Comparison of ENCODE assay signal across 15 cellular contexts in the genomic region with DNA sequence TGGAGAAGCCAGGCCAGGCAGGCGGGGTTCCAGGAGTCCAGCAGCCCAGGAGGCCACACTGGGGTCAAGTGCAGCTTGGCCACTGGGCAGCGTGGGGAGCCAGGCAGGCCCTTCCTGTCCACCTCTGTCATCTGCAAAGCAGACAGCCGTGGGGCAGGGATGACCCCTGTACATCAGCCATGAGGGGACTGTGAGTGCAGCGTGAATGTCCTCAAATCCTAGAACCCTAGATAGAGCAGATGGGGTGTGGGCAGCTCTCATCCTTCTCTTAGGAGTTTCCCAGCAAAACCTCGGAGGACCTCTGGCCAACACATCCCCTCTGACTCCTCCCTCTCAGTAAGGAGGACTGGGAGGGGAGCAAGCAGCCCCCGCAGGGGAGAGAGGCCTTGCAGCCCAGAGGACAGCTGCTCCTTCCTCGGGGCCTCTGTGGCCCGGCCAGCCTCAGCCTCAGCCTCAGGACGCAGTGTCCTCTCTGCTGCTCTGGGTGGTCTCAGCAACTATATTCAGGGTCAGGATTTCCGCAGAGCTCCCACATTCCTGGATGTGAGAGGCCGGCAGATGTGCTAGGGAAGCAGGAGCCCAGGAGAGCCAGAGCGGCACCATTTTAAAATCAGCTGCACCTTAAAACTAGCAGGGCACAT.
"Had no signal": no experiment of that assay in that cellular context is flagged by ENCODE, and none has a peak within 500 bp of the region (broad histone marks: within the 10 kb centered on the region; RNA-seq: fewer than 3 reads in every experiment).

No MANE protein-coding gene starts in this region.

- H3K9me3 Mint-ChIP-seq: activated naive CD4-positive, alpha-beta T cell treated with anti-CD3 and anti-CD28 coated beads, Interleukin-2, amount 50 U/mL, for 24 hours; natural killer cell treated with Interleukin-12 subunit alpha and Interleukin-12 subunit beta and Interleukin-15 and Interleukin-18, amount 100 ng/mL, for 72 hours; T-helper 1 cell treated with Interleukin-12 subunit alpha and Interleukin-12 subunit beta and Interleukin-4 antibody, amounts not matched to agents 30 μg/mL and 1 μg/mL, for 36 hours had no signal

- DNase-seq: activated CD4-positive, alpha-beta T cell treated with anti-CD3 and anti-CD28 coated beads for 4 hours; activated T-cell treated with anti-CD3 and anti-CD28 coated beads, Interleukin-2, amount 50 U/mL, for 1 hour; esophagus squamous epithelium; hypothalamus; mesendoderm; occipital lobe; sigmoid colon; stimulated activated naive CD8-positive, alpha-beta T cell treated with anti-CD3 and anti-CD28 coated beads, Interleukin-15, amount 100 ng/mL, for 72 hours had no signal

- H3K9me3 ChIP-seq: adrenal gland, esophagus squamous epithelium, sigmoid colon, thoracic aorta had no signal

- H3K27me3 ChIP-seq: cardiac muscle cell had no signal

- H3K27ac Mint-ChIP-seq: activated naive CD4-positive, alpha-beta T cell treated with anti-CD3 and anti-CD28 coated beads, Interleukin-2, amount 50 U/mL, for 24 hours; natural killer cell treated with Interleukin-12 subunit alpha and Interleukin-12 subunit beta and Interleukin-15 and Interleukin-18, amount 100 ng/mL, for 72 hours; T-helper 1 cell treated with Interleukin-12 subunit alpha and Interleukin-12 subunit beta and Interleukin-4 antibody, amounts not matched to agents 30 μg/mL and 1 μg/mL, for 36 hours had no signal

- H3K36me3 Mint-ChIP-seq: activated naive CD4-positive, alpha-beta T cell treated with anti-CD3 and anti-CD28 coated beads, Interleukin-2, amount 50 U/mL, for 24 hours; natural killer cell treated with Interleukin-12 subunit alpha and Interleukin-12 subunit beta and Interleukin-15 and Interleukin-18, amount 100 ng/mL, for 72 hours had no signal

- H3K4me3 ChIP-seq: adrenal gland, cardiac muscle cell, esophagus squamous epithelium, sigmoid colon, spleen, thoracic aorta had no signal

- H3K27me3 Mint-ChIP-seq: activated naive CD4-positive, alpha-beta T cell treated with anti-CD3 and anti-CD28 coated beads, Interleukin-2, amount 50 U/mL, for 24 hours had no signal

- H3K36me3 ChIP-seq: adrenal gland, cardiac muscle cell, esophagus squamous epithelium, sigmoid colon, spleen, thoracic aorta had no signal

- H3K4me3 Mint-ChIP-seq: activated naive CD4-positive, alpha-beta T cell treated with anti-CD3 and anti-CD28 coated beads, Interleukin-2, amount 50 U/mL, for 24 hours; natural killer cell treated with Interleukin-12 subunit alpha and Interleukin-12 subunit beta and Interleukin-15 and Interleukin-18, amount 100 ng/mL, for 72 hours; stimulated activated naive CD8-positive, alpha-beta T cell treated with anti-CD3 and anti-CD28 coated beads, Interleukin-15, amount 100 ng/mL, for 72 hours; T-helper 1 cell treated with Interleukin-12 subunit alpha and Interleukin-12 subunit beta and Interleukin-4 antibody, amounts not matched to agents 30 μg/mL and 1 μg/mL, for 36 hours had no signal

- ATAC-seq: natural killer cell treated with Interleukin-12 subunit alpha and Interleukin-12 subunit beta and Interleukin-15 and Interleukin-18, amount 100 ng/mL, for 72 hours; stimulated activated naive CD8-positive, alpha-beta T cell treated with anti-CD3 and anti-CD28 coated beads, Interleukin-15, amount 100 ng/mL, for 72 hours had no signal

- H3K4me1 ChIP-seq: adrenal gland, esophagus squamous epithelium, sigmoid colon, spleen had no signal

- H3K27ac ChIP-seq: adrenal gland, cardiac muscle cell, esophagus squamous epithelium, sigmoid colon, spleen, thoracic aorta had no signal

- H3K4me1 Mint-ChIP-seq: activated naive CD4-positive, alpha-beta T cell treated with anti-CD3 and anti-CD28 coated beads, Interleukin-2, amount 50 U/mL, for 24 hours; stimulated activated naive CD8-positive, alpha-beta T cell treated with anti-CD3 and anti-CD28 coated beads, Interleukin-15, amount 100 ng/mL, for 72 hours had no signal
